Comparison of ENCODE assay signal across 1 cellular context in the genomic region with DNA sequence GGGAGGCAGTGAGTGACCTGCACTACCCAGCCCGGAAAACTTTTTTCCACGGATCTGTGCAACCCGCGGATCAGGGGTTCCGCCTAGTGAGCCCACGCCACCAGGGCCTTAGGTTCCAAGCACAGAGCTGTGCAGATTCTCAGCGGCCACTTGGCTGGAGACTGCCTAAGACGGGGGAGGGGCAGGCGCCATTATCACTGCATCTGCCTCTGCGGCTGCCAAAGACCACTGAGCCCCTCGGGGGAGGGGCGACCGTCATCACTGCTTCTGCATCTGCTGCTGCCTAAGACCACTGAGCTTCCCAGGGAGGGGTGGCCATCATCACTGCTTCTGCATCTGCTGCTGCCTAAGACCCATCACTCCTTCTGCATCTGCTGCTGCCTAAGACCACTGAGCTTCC.
TF ChIP-seq lines count a peak whose summit lies in the region.

No MANE protein-coding gene starts in this region.

TF ChIP-seq in SK-N-SH treated with all-trans-retinoic acid at 6 μM for 48 hours, 23 proteins besides CTCF, POLR2A, EP300 and RAD21 (continued from another document):
- TF ChIP-seq PATZ1 (CRISPR knock-in tag; IDR thresholded peaks at IDR 0.05; ENCODE audit: borderline replicate concordance) (no peak), SNAI2 (CRISPR knock-in tag; IDR thresholded peaks at IDR 0.05) (no peak)
